Comparison of ENCODE assay signal across 20 cellular contexts in genomic region chr10:122577311-122577885, GRCh38. TPM values are rescaled to one million over a fixed set of nuclear protein-coding genes. Genes with fewer than 3 reads are reported as not detected.
"Had no signal": no experiment of that assay in that cellular context is flagged by ENCODE, and none has a peak within 500 bp of the region (broad histone marks: within the 10 kb centered on the region; RNA-seq: fewer than 3 reads in every experiment).

No MANE protein-coding gene starts in this region.

- DNase-seq: Kasumi-1, KG1, MM.1S, NCI-H1092 treated with DMSO at 0.1 percent for 48 hours, NCI-H1436, NCI-H187, NCI-H2029, NCI-H2081 treated with DMSO at 0.1 percent for 48 hours, NCI-H2171, NCI-H226, NCI-H446, NCI-H510A, NCI-H524 treated with DMSO at 0.1 percent for 48 hours, NCI-H69, NCI-H774, Right ventricle myocardium superior, RPMI8226, SIG-M5 had no signal

- H3K27ac ChIP-seq: SJSA1, SK-N-MC had no signal

- H3K4me1 ChIP-seq: SJSA1 had no signal

- H3K36me3 ChIP-seq: SJSA1 had no signal

- H3K27me3 ChIP-seq: SJSA1 had no signal

- H3K9me3 ChIP-seq: SJSA1 had no signal

- H3K4me3 ChIP-seq: SJSA1, SK-N-MC had no signal

RNA-seq across cellular contexts. Expression of gene DMBT1, which starts 16.8 kb away (rescaled TPM):
- total RNA-seq: Right ventricle myocardium superior, SJSA1 had no signal
